ENCODE assay signal across 8 cellular contexts in the genomic region with DNA sequence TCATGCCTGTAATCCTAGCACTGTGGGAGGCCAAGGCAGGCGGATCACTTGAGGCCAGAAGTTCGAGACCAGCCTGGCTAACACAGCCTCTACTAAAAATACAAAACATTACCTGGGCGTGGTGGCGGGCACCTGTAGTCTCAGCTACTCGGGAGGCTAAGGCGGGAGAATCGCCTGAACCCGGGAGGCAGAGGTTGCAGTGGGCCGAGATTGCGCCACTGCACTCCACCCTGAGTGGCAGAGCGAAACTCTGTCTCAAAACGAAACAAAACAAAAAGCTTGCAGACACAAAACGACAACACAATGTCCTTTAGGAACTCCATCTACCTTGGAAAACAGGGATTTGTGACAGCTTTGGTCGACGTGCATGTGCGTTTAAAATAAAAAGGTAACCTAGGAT. TPM values are rescaled to one million over a fixed set of nuclear protein-coding genes. Genes with fewer than 3 reads are reported as not detected.
DNase-seq lines count a peak whose midpoint lies in the region; ATAC-seq and FAIRE-seq lines count a peak whose summit lies in the region.

No MANE protein-coding gene starts in this region.

- H3K4me3 ChIP-seq in CD4-positive, CD25-positive, alpha-beta regulatory T cell (ENCODE audit: low read depth, low read length), result peak overlapping the region; percentile 84
- H3K4me3 ChIP-seq in NT2/D1 (ENCODE audit: insufficient read length, low read depth) (peak overlapping the region; percentile 87), neuron (ENCODE audit: low read length) (peak overlapping the region; percentile 73)
- H3K4me3 ChIP-seq in effector memory CD4-positive, alpha-beta T cell (ENCODE audit: insufficient read depth, low read depth, low read length, poor library complexity, severe bottlenecking), result peak overlapping the region; percentile 100

- no peaks in the 10 kb centered on the region for H3K36me3 ChIP-seq in CD4-positive, CD25-positive, alpha-beta regulatory T cell (ENCODE audit: control insufficient read depth, insufficient read depth, low read length)
- H3K36me3 ChIP-seq in NT2/D1 (ENCODE audit: insufficient read depth, insufficient read length, low read length) (no peaks in the 10 kb centered on the region), neuron (ENCODE audit: insufficient read depth, low read length) (peaks cover 3% of the 10 kb centered on the region)
- H3K36me3 ChIP-seq in effector memory CD4-positive, alpha-beta T cell (ENCODE audit: control insufficient read depth, insufficient read depth, low read length), result no peaks in the 10 kb centered on the region

- H3K27ac ChIP-seq in CD4-positive, CD25-positive, alpha-beta regulatory T cell (ENCODE audit: insufficient read depth, low read length, poor library complexity, severe bottlenecking), result peak overlapping the region; percentile 96
- H3K27ac ChIP-seq in effector memory CD4-positive, alpha-beta T cell (ENCODE audit: insufficient read depth, low read length, poor library complexity, severe bottlenecking), result peak overlapping the region; percentile 97

- H3K9me3 ChIP-seq in CD4-positive, CD25-positive, alpha-beta regulatory T cell (ENCODE audit: control insufficient read depth in 2 of 2, low read length in 2 of 2), result no peaks in the 10 kb centered on the region
- H3K9me3 ChIP-seq in NT2/D1 (ENCODE audit: insufficient read depth, low read length) (no peaks in the 10 kb centered on the region), neuron (ENCODE audit: low read length) (no peaks in the 10 kb centered on the region)
- no peaks in the 10 kb centered on the region for H3K9me3 ChIP-seq in effector memory CD4-positive, alpha-beta T cell (ENCODE audit: control insufficient read depth, low read length)

- H3K4me1 Mint-ChIP-seq in CD4-positive, CD25-positive, alpha-beta regulatory T cell, result peaks cover 9 to 36% (median 22%) of the 10 kb centered on the region in 4 donors

- no peak for FAIRE-seq in HTR-8/SVneo (lab: Jason Lieb, UNC)

- H2AFZ ChIP-seq in neuron (ENCODE audit: low read depth, low read length), result peak overlapping the region; percentile 89

- no peak for DNase-seq in CD4-positive, CD25-positive, alpha-beta regulatory T cell
- no peak for DNase-seq in NT2/D1 (ENCODE audit: low read depth, low spot score)
- no peak for DNase-seq in effector memory CD4-positive, alpha-beta T cell
- no peak for DNase-seq in NCI-H1930 (lab: John Stamatoyannopoulos, UW)
- no peak for DNase-seq in HTR-8/SVneo (ENCODE audit: insufficient read length, low spot score)
- DNase-seq in stimulated activated CD4-positive, alpha-beta T cell treated with anti-CD3 and anti-CD28 coated beads, Interleukin-2, amount 100 ng/mL, for 48 hours, result no peak

- peaks cover 0 to 2% (median 0%) of the 10 kb centered on the region in 7 donors for H3K9me3 Mint-ChIP-seq in CD4-positive, CD25-positive, alpha-beta regulatory T cell

- peaks cover 22% of the 10 kb centered on the region for H3K4me1 ChIP-seq in CD4-positive, CD25-positive, alpha-beta regulatory T cell (ENCODE audit: control insufficient read depth, insufficient read depth, low read length, poor library complexity, severe bottlenecking)
- H3K4me1 ChIP-seq in NT2/D1 (ENCODE audit: insufficient read depth, insufficient read length), result no peaks in the 10 kb centered on the region
- peaks cover 12% of the 10 kb centered on the region for H3K4me1 ChIP-seq in effector memory CD4-positive, alpha-beta T cell (ENCODE audit: control insufficient read depth, insufficient read depth, low read length, poor library complexity, severe bottlenecking)
- H3K4me1 ChIP-seq in neuron (ENCODE audit: insufficient read depth, low read length), result peaks cover 16% of the 10 kb centered on the region

- ATAC-seq in CD4-positive, CD25-positive, alpha-beta regulatory T cell (ENCODE audit: low read depth in 2 of 2), result no peak
- ATAC-seq in HG03159 (IDR thresholded peaks at IDR 0.05; ENCODE audit: unreplicated experiment), result no peak

- H3K27me3 Mint-ChIP-seq in CD4-positive, CD25-positive, alpha-beta regulatory T cell, result no peaks in the 10 kb centered on the region

- H3K27me3 ChIP-seq in CD4-positive, CD25-positive, alpha-beta regulatory T cell (ENCODE audit: control insufficient read depth, insufficient read depth, low read length), result no peaks in the 10 kb centered on the region
- H3K27me3 ChIP-seq in NT2/D1 (ENCODE audit: insufficient read depth, insufficient read length) (no peaks in the 10 kb centered on the region), neuron (ENCODE audit: insufficient read depth, low read length) (no peaks in the 10 kb centered on the region)
- no peaks in the 10 kb centered on the region for H3K27me3 ChIP-seq in effector memory CD4-positive, alpha-beta T cell (replicated peaks; ENCODE audit: control insufficient read depth, insufficient read depth, low read length, poor library complexity, severe bottlenecking)

- H3K9ac ChIP-seq in NT2/D1 (ENCODE audit: insufficient read length, low read depth), result peak overlapping the region; percentile 46

- peaks cover 4% of the 10 kb centered on the region for H3K36me3 Mint-ChIP-seq in CD4-positive, CD25-positive, alpha-beta regulatory T cell

- peak overlapping the region; percentile 83 to 95 (median 94) for H3K27ac Mint-ChIP-seq in CD4-positive, CD25-positive, alpha-beta regulatory T cell

- H3K4me3 Mint-ChIP-seq in CD4-positive, CD25-positive, alpha-beta regulatory T cell, result peak overlapping the region; percentile 95 to 100 (median 96)

RNA-seq across cellular contexts. Expression of a gene that starts 0.7 kb away (rescaled TPM):
- 144 TPM for total RNA-seq in CD4-positive, CD25-positive, alpha-beta regulatory T cell
- 10 to 100 TPM; 37.0 to 72.4 (median 62.9) TPM for polyA plus RNA-seq in CD4-positive, CD25-positive, alpha-beta regulatory T cell
